11 cellular contexts compared by ENCODE assay signal in the genomic region with DNA sequence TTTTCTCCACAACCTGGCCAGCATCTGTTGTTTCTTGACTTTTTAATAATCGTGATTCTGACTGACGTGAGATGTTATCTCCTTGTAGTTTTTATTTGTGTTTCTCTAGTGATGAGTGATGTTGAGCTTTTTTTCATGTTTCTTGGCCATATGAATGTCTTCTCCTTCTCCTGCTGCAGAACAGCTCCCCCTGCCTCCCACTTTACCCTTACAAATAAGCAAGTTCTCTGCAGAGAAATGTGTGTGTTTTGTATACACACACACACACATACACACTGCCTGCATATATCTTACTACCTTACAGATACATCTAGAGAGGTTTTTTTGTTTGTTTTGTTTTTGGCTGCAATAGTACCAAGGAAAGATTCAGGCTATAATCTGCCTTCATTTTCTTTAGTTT.
DNase-seq lines count a peak whose midpoint lies in the region; ATAC-seq and TF ChIP-seq lines count a peak whose summit lies in the region.
"Had no signal": no experiment of that assay in that cellular context is flagged by ENCODE, and none has a peak within 500 bp of the region (broad histone marks: within the 10 kb centered on the region; RNA-seq: fewer than 3 reads in every experiment).

No MANE protein-coding gene starts in this region.

- no peaks in the 10 kb centered on the region for H3K79me2 ChIP-seq in GM23338 (replicated peaks; ENCODE audit: insufficient read depth)

- no peaks in the 10 kb centered on the region for H3K36me3 Mint-ChIP-seq in GM23338 (ENCODE audit: low read depth)

- DNase-seq in BJ (ENCODE audit: low read depth) (no peak), GM23338 (ENCODE audit: low spot score) (peak; percentile 48), RPMI8226 (peak; percentile 6), inferior parietal cortex (ENCODE audit: extremely low spot score) (peak; percentile 5), GOT3 (lab: John Stamatoyannopoulos, UW) (no peak), SKM-1 (lab: John Stamatoyannopoulos, UW; ENCODE audit: unreplicated experiment) (no peak)
- no peak for DNase-seq in activated CD8-positive, alpha-beta memory T cell treated with anti-CD3 and anti-CD28 coated beads, Interleukin-2, amount 50 U/mL, for 4 hours
- DNase-seq: left cardiac atrium had no signal

- no peaks in the 10 kb centered on the region; the same call in 2 of the 3 replicates for H3K9me3 Mint-ChIP-seq in GM23338
- H3K9me3 Mint-ChIP-seq: T-helper 2 cell treated with Interferon-gamma antibody and Interleukin-4, amounts not matched to agents 5 μg/mL and 100 μg/mL, for 36 hours had no signal

- no peaks in the 10 kb centered on the region for H3F3A ChIP-seq in GM23338 (replicated peaks; ENCODE audit: low read depth)

- CTCF ChIA-PET in BJ (lab: Yijun Ruan, JAX) = interaction anchor here (0.9 kb wide), 1 partner anchor 115 kb away, joined by 4 read pairs; no protein-coding TSS in a partner anchor

- ATAC-seq in GM23338 (no peak), GM18502 (IDR thresholded peaks at IDR 0.05; ENCODE audit: poor library complexity, unreplicated experiment) (no peak)
- ATAC-seq: left cardiac atrium had no signal

- no peaks in the 10 kb centered on the region for H4K20me1 ChIP-seq in GM23338 (replicated peaks; ENCODE audit: insufficient read depth)

- no peak overlapping the region for H2AFZ ChIP-seq in GM23338

- H3K36me3 ChIP-seq in BJ (ENCODE audit: control insufficient read depth, insufficient read depth, low read length) (no peaks in the 10 kb centered on the region), GM23338 (ENCODE audit: insufficient read depth) (no peaks in the 10 kb centered on the region)

- H3K27ac ChIP-seq in GM23338 (ENCODE audit: low read depth) = no peak overlapping the region
- H3K27ac ChIP-seq: HL-60 had no signal

- no peaks in the 10 kb centered on the region for H3K4me1 Mint-ChIP-seq in GM23338

- H3K4me3 Mint-ChIP-seq in GM23338 = no peak overlapping the region
- H3K4me3 Mint-ChIP-seq: T-helper 2 cell treated with Interferon-gamma antibody and Interleukin-4, amounts not matched to agents 5 μg/mL and 100 μg/mL, for 36 hours had no signal

- H3K4me3 ChIP-seq in BJ (ENCODE audit: low read depth, low read length) (no peak overlapping the region), GM23338 (no peak overlapping the region)

- H3K4me1 ChIP-seq in GM23338 (ENCODE audit: insufficient read depth) = no peaks in the 10 kb centered on the region

- H3K9me2 ChIP-seq in GM23338 (ENCODE audit: insufficient read depth) = no peaks in the 10 kb centered on the region

- H3K27me3 ChIP-seq in BJ (ENCODE audit: control insufficient read depth, insufficient read depth, low read length) = no peaks in the 10 kb centered on the region; the same call in 1 of the 2 replicates
- no peaks in the 10 kb centered on the region for H3K27me3 ChIP-seq in GM23338 (ENCODE audit: insufficient read depth)

- H3K4me2 ChIP-seq in GM23338 = no peak overlapping the region

- peaks cover 2% of the 10 kb centered on the region for H3K27me3 Mint-ChIP-seq in GM23338 (ENCODE audit: insufficient read depth, low read depth, poor library complexity)

- H3K27ac Mint-ChIP-seq in GM23338 = no peak overlapping the region
- H3K27ac Mint-ChIP-seq: T-helper 2 cell treated with Interferon-gamma antibody and Interleukin-4, amounts not matched to agents 5 μg/mL and 100 μg/mL, for 36 hours had no signal

- POLR2A ChIA-PET in BJ (lab: Charles Lee) = no interaction called here

- TF ChIP-seq CTCF in BJ (IDR thresholded peaks at IDR 0.05; ENCODE audit: insufficient read depth, low read depth, low read length) (peak; percentile 36; the same call in 1 of the 2 replicates), GM23338 (conservative IDR thresholded peaks at IDR 0.05; ENCODE audit: low read depth in 2 of 2) (peak; percentile 66 to 72)

TF ChIP-seq in GM23338, 12 proteins besides CTCF, POLR2A, EP300 and RAD21 (continues in another document):
- no peak for TF ChIP-seq EZH2 (IDR thresholded peaks at IDR 0.05; ENCODE audit: low read depth, unreplicated experiment)
- no peak for TF ChIP-seq JUNB (IDR thresholded peaks at IDR 0.05; ENCODE audit: unreplicated experiment)
- TF ChIP-seq STAT1 (IDR thresholded peaks at IDR 0.05; ENCODE audit: unreplicated experiment) = no peak
- no peak for TF ChIP-seq EZH2phosphoT487 (IDR thresholded peaks at IDR 0.05; ENCODE audit: unreplicated experiment)
- TF ChIP-seq POLR2AphosphoS5 (IDR thresholded peaks at IDR 0.05; ENCODE audit: low read depth) = no peak
- TF ChIP-seq NANOG (IDR thresholded peaks at IDR 0.05; ENCODE audit: borderline replicate concordance) = no peak
- TF ChIP-seq, protein P1, sequence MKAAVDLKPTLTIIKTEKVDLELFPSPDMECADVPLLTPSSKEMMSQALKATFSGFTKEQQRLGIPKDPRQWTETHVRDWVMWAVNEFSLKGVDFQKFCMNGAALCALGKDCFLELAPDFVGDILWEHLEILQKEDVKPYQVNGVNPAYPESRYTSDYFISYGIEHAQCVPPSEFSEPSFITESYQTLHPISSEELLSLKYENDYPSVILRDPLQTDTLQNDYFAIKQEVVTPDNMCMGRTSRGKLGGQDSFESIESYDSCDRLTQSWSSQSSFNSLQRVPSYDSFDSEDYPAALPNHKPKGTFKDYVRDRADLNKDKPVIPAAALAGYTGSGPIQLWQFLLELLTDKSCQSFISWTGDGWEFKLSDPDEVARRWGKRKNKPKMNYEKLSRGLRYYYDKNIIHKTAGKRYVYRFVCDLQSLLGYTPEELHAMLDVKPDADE (IDR thresholded peaks at IDR 0.05) = no peak
- no peak for TF ChIP-seq ZNF331 (CRISPR knock-in tag; IDR thresholded peaks at IDR 0.05; ENCODE audit: low read depth)
- no peak for TF ChIP-seq REST (IDR thresholded peaks at IDR 0.05; ENCODE audit: unreplicated experiment)
- TF ChIP-seq CREB1 (CRISPR knock-in tag; IDR thresholded peaks at IDR 0.05; ENCODE audit: low read depth) = no peak

Comparison
In these comparisons a context has a peak if more than half of its experiments do, and no peak if none do; other contexts are left out.
1. DNase-seq: peak in GM23338 (single experiment), RPMI8226 (single experiment) and inferior parietal cortex (single experiment); none in BJ (single experiment), activated CD8-positive, alpha-beta memory T cell treated with anti-CD3 and anti-CD28 coated beads, Interleukin-2, amount 50 U/mL, for 4 hours (single experiment), GOT3 (single experiment) and SKM-1 (single experiment).